19 cellular contexts compared by ENCODE assay signal in the genomic region with DNA sequence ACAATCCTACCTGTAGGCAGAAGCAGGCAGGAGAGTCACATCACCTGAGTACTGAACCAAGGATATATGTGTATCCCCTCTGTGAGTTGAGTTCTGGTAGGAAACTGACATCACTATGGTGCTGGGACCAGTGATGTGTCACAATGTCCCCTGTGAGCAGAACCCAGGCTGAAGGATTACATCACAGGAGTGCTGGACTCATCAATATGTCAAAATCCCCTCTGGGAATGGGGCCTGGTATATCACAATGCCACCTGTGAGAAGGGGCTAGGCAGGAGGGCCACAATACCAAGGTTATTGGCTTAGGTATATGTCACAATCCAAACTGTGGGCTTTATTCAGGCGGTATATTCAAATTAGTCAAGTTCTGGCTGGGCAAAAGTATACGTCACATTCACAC.
DNase-seq lines count a peak whose midpoint lies in the region; ATAC-seq and TF ChIP-seq lines count a peak whose summit lies in the region.
"Had no signal": no experiment of that assay in that cellular context is flagged by ENCODE, and none has a peak within 500 bp of the region (broad histone marks: within the 10 kb centered on the region; RNA-seq: fewer than 3 reads in every experiment).

No MANE protein-coding gene starts in this region.

- H3K4me3 Mint-ChIP-seq in activated CD4-positive, alpha-beta T cell treated with anti-CD3 and anti-CD28 coated beads, Interleukin-2, amount 10 ng/mL, durations not matched to agents 24 days and 14 days, result no peak overlapping the region
- no peak overlapping the region for H3K4me3 Mint-ChIP-seq in osteocyte (ENCODE audit: unreplicated experiment)
- H3K4me3 Mint-ChIP-seq: B cell; CD4-positive, alpha-beta T cell; CD8-positive, alpha-beta T cell had no signal

- H3K4me1 ChIP-seq in DND-41 (ENCODE audit: insufficient read depth, low read length) (peaks cover 42% of the 10 kb centered on the region), upper lobe of right lung (no peaks in the 10 kb centered on the region)
- H3K4me1 ChIP-seq: A549, Caco-2 had no signal

- H3K9me3 Mint-ChIP-seq in activated CD4-positive, alpha-beta T cell treated with anti-CD3 and anti-CD28 coated beads, Interleukin-2, amount 10 ng/mL, durations not matched to agents 24 days and 14 days, result peaks cover 26% of the 10 kb centered on the region
- H3K9me3 Mint-ChIP-seq in osteocyte (ENCODE audit: unreplicated experiment), result peaks cover 44% of the 10 kb centered on the region

- H3K4me3 ChIP-seq in DND-41 (ENCODE audit: low read depth in 1 of 2, low read length in 2 of 2) (no peak overlapping the region), upper lobe of right lung (no peak overlapping the region)
- H3K4me3 ChIP-seq: A549; BLaER1 treated with 17β-estradiol and CSF1 and Interleukin-3, amounts not matched to agents 10 nM and 100 nM; GM12878 had no signal

- H3K36me3 Mint-ChIP-seq in activated CD4-positive, alpha-beta T cell treated with anti-CD3 and anti-CD28 coated beads, Interleukin-2, amount 10 ng/mL, durations not matched to agents 24 days and 14 days (ENCODE audit: low read depth), result no peaks in the 10 kb centered on the region
- peaks cover 2% of the 10 kb centered on the region for H3K36me3 Mint-ChIP-seq in osteocyte (ENCODE audit: unreplicated experiment)
- H3K36me3 Mint-ChIP-seq: CD8-positive, alpha-beta T cell had no signal

- peak; percentile 16 for DNase-seq in activated CD4-positive, alpha-beta T cell treated with anti-CD3 and anti-CD28 coated beads, Interleukin-2, amount 10 ng/mL, durations not matched to agents 24 days and 14 days
- no peak for DNase-seq in activated CD4-positive, alpha-beta T cell treated with anti-CD3 and anti-CD28 coated beads, Interleukin-2, amount 50 U/mL, for 4 hours
- DNase-seq in DND-41 (no peak), osteocyte (ENCODE audit: extremely low spot score, unreplicated experiment) (peak; percentile 62), upper lobe of right lung (no peak)
- DNase-seq: AML-193; Caco-2; Calu3; CD4-positive, alpha-beta T cell; CD8-positive, alpha-beta T cell; DMS79 treated with DMSO at 0.1 percent for 48 hours; EL; GDM1 had no signal

- intact Hi-C loops in activated CD4-positive, alpha-beta T cell treated with anti-CD3 and anti-CD28 coated beads, Interleukin-2, amount 10 ng/mL, durations not matched to agents 24 days and 14 days (cut with micrococcal nuclease), result no loop called here
- intact Hi-C loops in upper lobe of right lung (cut with DNase I), result no loop called here

- no peaks in the 10 kb centered on the region for H3K79me2 ChIP-seq in DND-41 (ENCODE audit: insufficient read depth, low read length)

- ATAC-seq in DND-41 (ENCODE audit: insufficient read depth, low read depth) (no peak), upper lobe of right lung (no peak)
- ATAC-seq: A549; CD8-positive, alpha-beta T cell; GM12878 had no signal

- H3K4me2 ChIP-seq in DND-41 (ENCODE audit: insufficient read depth, low read length), result no peak overlapping the region
- H3K4me2 ChIP-seq: A549; BLaER1 treated with 17β-estradiol and CSF1 and Interleukin-3, amounts not matched to agents 10 nM and 100 nM had no signal

- no peak overlapping the region for H3K9ac ChIP-seq in DND-41 (ENCODE audit: low read depth, low read length)
- H3K9ac ChIP-seq: BLaER1 treated with 17β-estradiol and CSF1 and Interleukin-3, amounts not matched to agents 10 nM and 100 nM had no signal

- no peaks in the 10 kb centered on the region for H3K4me1 Mint-ChIP-seq in activated CD4-positive, alpha-beta T cell treated with anti-CD3 and anti-CD28 coated beads, Interleukin-2, amount 10 ng/mL, durations not matched to agents 24 days and 14 days
- H3K4me1 Mint-ChIP-seq in osteocyte (ENCODE audit: unreplicated experiment), result no peaks in the 10 kb centered on the region
- H3K4me1 Mint-ChIP-seq: B cell had no signal

- no peak overlapping the region; the same call in 1 of the 2 replicates for H2AFZ ChIP-seq in DND-41 (ENCODE audit: low read depth, low read length)

- H3K27ac Mint-ChIP-seq in activated CD4-positive, alpha-beta T cell treated with anti-CD3 and anti-CD28 coated beads, Interleukin-2, amount 10 ng/mL, durations not matched to agents 24 days and 14 days, result no peak overlapping the region
- H3K27ac Mint-ChIP-seq in osteocyte (ENCODE audit: unreplicated experiment), result no peak overlapping the region
- H3K27ac Mint-ChIP-seq: B cell; CD4-positive, alpha-beta T cell; CD8-positive, alpha-beta T cell had no signal

- H4K20me1 ChIP-seq in DND-41 (ENCODE audit: insufficient read depth, low read length), result no peaks in the 10 kb centered on the region
- H4K20me1 ChIP-seq: BLaER1 treated with 17β-estradiol and CSF1 and Interleukin-3, amounts not matched to agents 10 nM and 100 nM had no signal

- no peaks in the 10 kb centered on the region for H3K27me3 Mint-ChIP-seq in activated CD4-positive, alpha-beta T cell treated with anti-CD3 and anti-CD28 coated beads, Interleukin-2, amount 10 ng/mL, durations not matched to agents 24 days and 14 days
- H3K27me3 Mint-ChIP-seq in osteocyte (ENCODE audit: unreplicated experiment), result no peaks in the 10 kb centered on the region
- H3K27me3 Mint-ChIP-seq: B cell; CD4-positive, alpha-beta T cell had no signal

- H3K9me3 ChIP-seq in DND-41 (ENCODE audit: insufficient read depth, low read length, severe bottlenecking), result peaks cover 32% of the 10 kb centered on the region
- no peaks in the 10 kb centered on the region for H3K9me3 ChIP-seq in upper lobe of right lung
- H3K9me3 ChIP-seq: Caco-2 had no signal

- H3K36me3 ChIP-seq in DND-41 (ENCODE audit: insufficient read depth, low read length) (peaks cover 8% of the 10 kb centered on the region; the same call in 1 of the 2 replicates), upper lobe of right lung (no peaks in the 10 kb centered on the region)
- H3K36me3 ChIP-seq: BLaER1 treated with 17β-estradiol and CSF1 and Interleukin-3, amounts not matched to agents 10 nM and 100 nM had no signal

- H3K27ac ChIP-seq in DND-41 (ENCODE audit: low read length) (peak overlapping the region; percentile 94), upper lobe of right lung (no peak overlapping the region)
- H3K27ac ChIP-seq: 22Rv1; A549; BLaER1 treated with 17β-estradiol and CSF1 and Interleukin-3, amounts not matched to agents 10 nM and 100 nM; C4-2B had no signal

- TF ChIP-seq CTCF in DND-41 (IDR thresholded peaks at IDR 0.05; ENCODE audit: borderline replicate concordance, extremely low read depth, low read length, poor library complexity, severe bottlenecking) (no peak), osteocyte (IDR thresholded peaks at IDR 0.05) (no peak), upper lobe of right lung (IDR thresholded peaks at IDR 0.05) (no peak)

- H3K27me3 ChIP-seq in DND-41 (ENCODE audit: insufficient read depth, low read length, poor library complexity) (no peaks in the 10 kb centered on the region), upper lobe of right lung (no peaks in the 10 kb centered on the region)
- H3K27me3 ChIP-seq: BLaER1 treated with 17β-estradiol and CSF1 and Interleukin-3, amounts not matched to agents 10 nM and 100 nM had no signal

Comparison
In these comparisons a context has a peak if more than half of its experiments do, and no peak if none do; other contexts are left out.
1. DNase-seq: peak in activated CD4-positive, alpha-beta T cell treated with anti-CD3 and anti-CD28 coated beads, Interleukin-2, amount 10 ng/mL, durations not matched to agents 24 days and 14 days (single experiment) and osteocyte (single experiment); none in activated CD4-positive, alpha-beta T cell treated with anti-CD3 and anti-CD28 coated beads, Interleukin-2, amount 50 U/mL, for 4 hours (0 of 2), DND-41 (single experiment) and upper lobe of right lung (single experiment).